ENCODE assay signal across 14 cellular contexts in the genomic region with DNA sequence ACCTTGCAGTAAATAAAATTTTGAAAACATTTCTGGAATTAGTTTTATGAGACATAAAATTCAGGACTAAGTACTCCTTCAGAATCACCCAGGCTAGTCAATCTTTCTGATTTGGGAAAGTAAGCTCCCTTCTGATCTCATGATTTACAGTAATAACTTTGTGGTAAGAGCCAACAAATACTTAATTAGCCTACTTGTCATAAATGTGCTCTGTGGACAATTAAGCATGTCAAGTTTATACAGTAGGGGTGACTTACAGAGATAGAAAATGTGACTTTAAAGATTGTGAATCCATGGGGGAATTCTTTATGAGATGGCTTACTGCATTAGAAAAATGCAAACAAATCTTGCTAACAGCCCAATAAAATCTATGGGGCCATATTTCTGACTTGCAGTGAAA.
"Had no signal": no experiment of that assay in that cellular context is flagged by ENCODE, and none has a peak within 500 bp of the region (broad histone marks: within the 10 kb centered on the region; RNA-seq: fewer than 3 reads in every experiment).

No MANE protein-coding gene starts in this region.

- DNase-seq: activated B cell treated with CpG ODN at 0.5 μM for 24 hours; activated CD4-positive, alpha-beta T cell treated with anti-CD3 and anti-CD28 coated beads for 48 hours; activated CD8-positive, alpha-beta T cell treated with anti-CD3 and anti-CD28 coated beads for 36 hours; activated effector memory CD4-positive, alpha-beta T cell treated with anti-CD3 and anti-CD28 coated beads, Interleukin-2, amount 50 U/mL, for 16 hours; activated T-cell treated with anti-CD3 and anti-CD28 coated beads, Interleukin-2, amount 50 U/mL, for 48 hours; amygdala; SIG-M5; sigmoid colon; stimulated activated CD4-positive, alpha-beta T cell treated with anti-CD3 and anti-CD28 coated beads, Interleukin-2, amount 100 ng/mL, for 48 hours had no signal

- H3K36me3 Mint-ChIP-seq: stimulated activated memory B cell treated with anti-CD40 and anti-IgM and Interleukin-4, amounts not matched to agents 10 μg/mL and 1 μg/mL and 100 μg/mL, for 72 hours had no signal

- H3K4me3 ChIP-seq: gastroesophageal sphincter, sigmoid colon, tibial nerve had no signal

- H3K4me1 Mint-ChIP-seq: activated B cell treated with CpG ODN at 0.5 μM for 24 hours; neural crest cell; stimulated activated memory B cell treated with anti-CD40 and anti-IgM and Interleukin-4, amounts not matched to agents 10 μg/mL and 1 μg/mL and 100 μg/mL, for 72 hours had no signal

- H3K27me3 ChIP-seq: gastroesophageal sphincter, sigmoid colon, tibial nerve had no signal

- H3K27ac Mint-ChIP-seq: activated B cell treated with CpG ODN at 0.5 μM for 24 hours; activated CD8-positive, alpha-beta T cell treated with anti-CD3 and anti-CD28 coated beads for 36 hours; activated naive CD4-positive, alpha-beta T cell treated with anti-CD3 and anti-CD28 coated beads, Interleukin-2, amount 50 U/mL, for 72 hours; stimulated activated memory B cell treated with anti-CD40 and anti-IgM and Interleukin-4, amounts not matched to agents 10 μg/mL and 1 μg/mL and 100 μg/mL, for 72 hours had no signal

- H3K4me3 Mint-ChIP-seq: activated B cell treated with CpG ODN at 0.5 μM for 24 hours; activated CD8-positive, alpha-beta T cell treated with anti-CD3 and anti-CD28 coated beads for 36 hours; neural crest cell; stimulated activated memory B cell treated with anti-CD40 and anti-IgM and Interleukin-4, amounts not matched to agents 10 μg/mL and 1 μg/mL and 100 μg/mL, for 72 hours had no signal

- H3K27ac ChIP-seq: gastroesophageal sphincter, sigmoid colon, tibial nerve had no signal

- H3K4me1 ChIP-seq: gastroesophageal sphincter, tibial nerve had no signal

- H3K27me3 Mint-ChIP-seq: activated B cell treated with CpG ODN at 0.5 μM for 24 hours; activated CD8-positive, alpha-beta T cell treated with anti-CD3 and anti-CD28 coated beads for 36 hours; stimulated activated memory B cell treated with anti-CD40 and anti-IgM and Interleukin-4, amounts not matched to agents 10 μg/mL and 1 μg/mL and 100 μg/mL, for 72 hours had no signal

- ATAC-seq: activated CD8-positive, alpha-beta T cell treated with anti-CD3 and anti-CD28 coated beads for 36 hours; activated naive CD4-positive, alpha-beta T cell treated with anti-CD3 and anti-CD28 coated beads, Interleukin-2, amount 50 U/mL, for 72 hours; stimulated activated memory B cell treated with anti-CD40 and anti-IgM and Interleukin-4, amounts not matched to agents 10 μg/mL and 1 μg/mL and 100 μg/mL, for 72 hours had no signal

- H3K36me3 ChIP-seq: gastroesophageal sphincter, sigmoid colon, tibial nerve had no signal
